Comparison of ENCODE assay signal across 12 cellular contexts in the genomic region with DNA sequence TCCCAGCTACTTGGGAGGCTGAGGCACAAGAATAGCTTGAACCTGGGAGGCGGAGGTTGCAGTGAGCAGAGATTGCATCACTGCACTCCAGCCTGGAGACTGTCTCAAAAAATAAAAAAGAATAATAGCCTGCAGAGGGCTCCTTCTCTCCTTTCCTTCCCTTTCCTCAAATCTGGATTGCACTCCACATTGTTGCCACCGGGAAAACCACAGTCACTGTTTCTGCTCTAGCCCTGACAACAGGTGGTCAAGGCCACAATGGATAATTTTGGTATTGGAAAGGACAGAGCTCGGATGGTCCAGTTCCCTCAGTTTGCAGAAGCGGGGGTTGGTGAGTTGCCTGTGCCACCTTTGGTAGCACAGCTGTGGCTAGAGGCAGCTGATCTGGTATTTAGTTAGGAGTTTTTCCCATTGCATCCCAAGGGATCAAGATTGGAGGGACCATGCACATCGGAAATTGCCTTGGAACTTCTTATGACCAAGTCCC. TPM values are rescaled to one million over a fixed set of nuclear protein-coding genes. Genes with fewer than 3 reads are reported as not detected.
DNase-seq lines count a peak whose midpoint lies in the region; ATAC-seq, FAIRE-seq and TF ChIP-seq lines count a peak whose summit lies in the region.
"Had no signal": no experiment of that assay in that cellular context is flagged by ENCODE, and none has a peak within 500 bp of the region (broad histone marks: within the 10 kb centered on the region; RNA-seq: fewer than 3 reads in every experiment).

No MANE protein-coding gene starts in this region.

- WGBS in HepG2 (ENCODE audit: low lambda C conversion rate): 26% methylated on average over 5 of the region's 5 CpGs

- H3K27ac ChIP-seq in HepG2 (ENCODE audit: extremely low read length, insufficient read depth, low read length): no peak overlapping the region

- no peak overlapping the region for H2AFZ ChIP-seq in HepG2 (ENCODE audit: low read length)

- H3K4me1 ChIP-seq in HepG2 (ENCODE audit: insufficient read depth, low read length): peaks cover 9% of the 10 kb centered on the region

- H3K27me3 ChIP-seq in HepG2 (ENCODE audit: control insufficient read depth in 1 of 2, insufficient read depth in 2 of 2, low read length in 2 of 2): no peaks in the 10 kb centered on the region

- H3K9ac ChIP-seq in HepG2 (ENCODE audit: insufficient read depth, low read depth, low read length): no peak overlapping the region

- in situ Hi-C loops in HepG2 (cut with HindIII; ENCODE audit: extremely low pct_ligation_motif_present, low pct_unique_long_range_greater_than_20kb): loop anchor here (5.0 to 10.0 kb wide), 3 partner anchors 148 to 415 kb away; no protein-coding TSS in a partner anchor

- no peak overlapping the region for H3K4me2 ChIP-seq in HepG2 (ENCODE audit: low read depth, low read length)

- no peak overlapping the region for H3K4me3 ChIP-seq in HepG2 (replicated peaks in 1 of 3; ENCODE audit: insufficient read depth in 1 of 3, low read depth in 2 of 3, low read length in 3 of 3)

- intact Hi-C loops in HepG2 (cut with micrococcal nuclease; ENCODE audit: unreplicated experiment): loop anchor here (5.0 kb wide), 1 partner anchor 298 kb away; no protein-coding TSS in a partner anchor

- no TSS peak for BruUV-seq in HepG2 (replicated peaks; lab: Mats Ljungman, UMichigan)

- TF ChIP-seq EP300 in Ishikawa (IDR thresholded peaks at IDR 0.05; ENCODE audit: borderline replicate concordance): no peak
- no peak for TF ChIP-seq EP300 in HepG2 (IDR thresholded peaks at IDR 0.05; ENCODE audit: low read depth in 2 of 2, low read length in 2 of 2)
- TF ChIP-seq EP300 in HepG2 (CRISPR knock-in tag; IDR thresholded peaks at IDR 0.05; ENCODE audit: borderline replicate concordance): no peak

- H3K79me2 ChIP-seq in HepG2 (ENCODE audit: insufficient read depth, low read length): no peaks in the 10 kb centered on the region

- no peak for TF ChIP-seq POLR2A in HepG2 (IDR thresholded peaks at IDR 0.05; ENCODE audit: insufficient read depth in 1 of 2, low read depth in 2 of 2, low read length in 2 of 2)

- POLR2A ChIA-PET in HepG2 (lab: Yijun Ruan, JAX): no interaction called here

- no peaks in the 10 kb centered on the region for H3K9me3 ChIP-seq in HepG2 (ENCODE audit: low read length)

- H4K20me1 ChIP-seq in HepG2 (ENCODE audit: insufficient read depth, low read length): no peaks in the 10 kb centered on the region

- CTCF ChIA-PET in HepG2 (lab: Yijun Ruan, JAX; ENCODE audit: low intra/inter-chr PET ratio, low total read pairs): interaction anchor here (2.4 kb wide), 1 partner anchor 148 kb away, joined by 10 read pairs; no protein-coding TSS in a partner anchor

- ATAC-seq in HepG2 (peak; percentile 71), HG03108 (IDR thresholded peaks at IDR 0.05; ENCODE audit: unreplicated experiment) (no peak)
- ATAC-seq: naive thymus-derived CD4-positive, alpha-beta T cell had no signal

- TF ChIP-seq CTCF in HepG2 (CRISPR knock-in tag; IDR thresholded peaks at IDR 0.05): 0 out of 2 replicates have a peak, but pooled peaks have one; percentile 17

- no peak for FAIRE-seq in HepG2 (lab: Jason Lieb, UNC)
- FAIRE-seq: endometrium had no signal

- DNase-seq in DMS 273 (lab: John Stamatoyannopoulos, UW; ENCODE audit: unreplicated experiment): peak; percentile 68
- DNase-seq in cerebellar cortex (ENCODE audit: low spot score): peak; percentile 73
- peak; percentile 41 for DNase-seq in HepG2 (ENCODE audit: low spot score)
- no peak for DNase-seq in NK-92 (lab: John Stamatoyannopoulos, UW; ENCODE audit: unreplicated experiment)
- DNase-seq in activated CD8-positive, alpha-beta memory T cell treated with anti-CD3 and anti-CD28 coated beads, Interleukin-2, amount 50 U/mL, for 48 hours: no peak
- no peak for DNase-seq in NCI-H1092 treated with DMSO at 0.1 percent for 48 hours (lab: John Stamatoyannopoulos, UW)
- DNase-seq: activated CD8-positive, alpha-beta memory T cell treated with anti-CD3 and anti-CD28 coated beads for 24 hours; naive thymus-derived CD4-positive, alpha-beta T cell; NK-92 treated with Interleukin-12 subunit alpha and Interleukin-12 subunit beta, amount 100 ng/mL, for 24 hours had no signal

- H3K36me3 ChIP-seq in HepG2 (replicated peaks in 1 of 2; ENCODE audit: control insufficient read depth in 1 of 2, insufficient read depth in 2 of 2, low read length in 2 of 2): no peaks in the 10 kb centered on the region

- TF ChIP-seq RAD21 in Ishikawa (IDR thresholded peaks at IDR 0.05; ENCODE audit: low read depth) (0 out of 2 replicates have a peak, but pooled peaks have one; percentile 3), HepG2 (CRISPR knock-in tag; IDR thresholded peaks at IDR 0.05) (no peak)

TF ChIP-seq in Ishikawa, 13 proteins besides CTCF, POLR2A, EP300 and RAD21 (continues in another document):
- TF ChIP-seq TEAD4 (IDR thresholded peaks at IDR 0.05) (0 out of 2 replicates have a peak, but pooled peaks have one; percentile 31), TAF1 (IDR thresholded peaks at IDR 0.05; ENCODE audit: low read depth) (no peak), CEBPB (IDR thresholded peaks at IDR 0.05) (peak; percentile 38; the same call in 1 of the 2 replicates), NFIC (IDR thresholded peaks at IDR 0.05) (no peak)
- TF ChIP-seq, protein P1, sequence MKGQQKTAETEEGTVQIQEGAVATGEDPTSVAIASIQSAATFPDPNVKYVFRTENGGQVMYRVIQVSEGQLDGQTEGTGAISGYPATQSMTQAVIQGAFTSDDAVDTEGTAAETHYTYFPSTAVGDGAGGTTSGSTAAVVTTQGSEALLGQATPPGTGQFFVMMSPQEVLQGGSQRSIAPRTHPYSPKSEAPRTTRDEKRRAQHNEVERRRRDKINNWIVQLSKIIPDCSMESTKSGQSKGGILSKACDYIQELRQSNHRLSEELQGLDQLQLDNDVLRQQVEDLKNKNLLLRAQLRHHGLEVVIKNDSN (IDR thresholded peaks at IDR 0.05): no peak

TF ChIP-seq in HepG2, 621 proteins besides CTCF, POLR2A, EP300 and RAD21 (continues in another document):
- TF ChIP-seq GTF3A (CRISPR knock-in tag; conservative IDR thresholded peaks at IDR 0.05): no peak
- TF ChIP-seq ATF3 (CRISPR knock-in tag; IDR thresholded peaks at IDR 0.05): 0 out of 2 replicates have a peak, but pooled peaks have one; percentile 23

RNA-seq across cellular contexts. Expression of gene PRSS54, which starts 44.7 kb away (rescaled TPM):
- total RNA-seq in HepG2 (2016; rRNA removed; fragmentation: Illumina TruSeq; extraction: Trizol): not detected in 2 replicates
- total RNA-seq in HepG2 (2016; cell fraction: cytosol; rRNA removed; fragmentation: Illumina TruSeq; extraction: Trizol; ENCODE audit: low read depth): not detected in 2 replicates
- not detected in 2 replicates for total RNA-seq in HepG2 (2016; cell fraction: insoluble cytoplasmic fraction; rRNA removed; fragmentation: Illumina TruSeq; extraction: Trizol)
- not detected in 2 replicates for total RNA-seq in HepG2 (2016; cell fraction: membrane; rRNA removed; fragmentation: Illumina TruSeq; extraction: Trizol)
- total RNA-seq in HepG2 (2016; cell fraction: nucleus; rRNA removed; fragmentation: Illumina TruSeq; extraction: Trizol): not detected in 2 replicates
- polyA plus RNA-seq in HepG2 (2011; rRNA removed): not detected in 2 replicates
- not detected in 2 replicates for polyA plus RNA-seq in HepG2 (2011; cell fraction: cytosol; rRNA removed)
- not detected in 2 replicates for polyA plus RNA-seq in HepG2 (2011; cell fraction: nucleus; rRNA removed)
- not detected in 2 replicates for polyA plus RNA-seq in HepG2 (2012)
- polyA plus RNA-seq in HepG2 (2016; cell fraction: cytosol; fragmentation: Illumina TruSeq; extraction: Trizol; ENCODE audit: low read depth): not detected in 2 replicates
- polyA plus RNA-seq in HepG2 (2016; cell fraction: insoluble cytoplasmic fraction; fragmentation: Illumina TruSeq; extraction: Trizol; ENCODE audit: low read depth): not detected in 2 replicates
- not detected in 2 replicates for polyA plus RNA-seq in HepG2 (2016; cell fraction: membrane; fragmentation: Illumina TruSeq; extraction: Trizol; ENCODE audit: low read depth)
- polyA plus RNA-seq in HepG2 (2016; cell fraction: nucleus; fragmentation: Illumina TruSeq; extraction: Trizol; ENCODE audit: insufficient read depth, low read depth): not detected in 2 replicates
- polyA minus RNA-seq in HepG2 (2011; rRNA and poly(A)+ RNA removed; ENCODE audit: low replicate concordance): not detected in 2 replicates
- polyA minus RNA-seq in HepG2 (2011; cell fraction: cytosol; rRNA and poly(A)+ RNA removed): not detected in 2 replicates
- polyA minus RNA-seq in HepG2 (2011; cell fraction: nucleus; rRNA and poly(A)+ RNA removed): not detected in 2 replicates
- total RNA-seq: naive thymus-derived CD4-positive, alpha-beta T cell had no signal
- polyA plus RNA-seq: naive thymus-derived CD4-positive, alpha-beta T cell had no signal

RNA-seq across cellular contexts. Expression of gene GINS3, which starts 52.8 kb away (rescaled TPM):
- 19.3 and 28.4 TPM in 2 replicates for total RNA-seq in HepG2 (2016; rRNA removed; fragmentation: Illumina TruSeq; extraction: Trizol)
- 4.4 and 4.7 TPM in 2 replicates for total RNA-seq in HepG2 (2016; cell fraction: cytosol; rRNA removed; fragmentation: Illumina TruSeq; extraction: Trizol; ENCODE audit: low read depth)
- total RNA-seq in HepG2 (2016; cell fraction: insoluble cytoplasmic fraction; rRNA removed; fragmentation: Illumina TruSeq; extraction: Trizol): 20.6 and 28.8 TPM in 2 replicates
- 12.4 TPM in 2 replicates for total RNA-seq in HepG2 (2016; cell fraction: membrane; rRNA removed; fragmentation: Illumina TruSeq; extraction: Trizol)
- 10.8 and 11.4 TPM in 2 replicates for total RNA-seq in HepG2 (2016; cell fraction: nucleus; rRNA removed; fragmentation: Illumina TruSeq; extraction: Trizol)
- 5.4 and 6.5 TPM in 2 replicates for polyA plus RNA-seq in HepG2 (2011; rRNA removed)
- 4.5 and 4.8 TPM in 2 replicates for polyA plus RNA-seq in HepG2 (2011; cell fraction: cytosol; rRNA removed)
- polyA plus RNA-seq in HepG2 (2011; cell fraction: nucleus; rRNA removed): 2.4 and 3.0 TPM in 2 replicates
- 2.6 and 4.9 TPM in 2 replicates for polyA plus RNA-seq in HepG2 (2012)
- polyA plus RNA-seq in HepG2 (2016; cell fraction: cytosol; fragmentation: Illumina TruSeq; extraction: Trizol; ENCODE audit: low read depth): 2.3 and 2.7 TPM in 2 replicates
- 32.3 and 33.0 TPM in 2 replicates for polyA plus RNA-seq in HepG2 (2016; cell fraction: insoluble cytoplasmic fraction; fragmentation: Illumina TruSeq; extraction: Trizol; ENCODE audit: low read depth)
- 5.0 and 6.1 TPM in 2 replicates for polyA plus RNA-seq in HepG2 (2016; cell fraction: membrane; fragmentation: Illumina TruSeq; extraction: Trizol; ENCODE audit: low read depth)
- 13.6 and 14.2 TPM in 2 replicates for polyA plus RNA-seq in HepG2 (2016; cell fraction: nucleus; fragmentation: Illumina TruSeq; extraction: Trizol; ENCODE audit: insufficient read depth, low read depth)
- 6.5 and 30.3 TPM in 2 replicates for polyA minus RNA-seq in HepG2 (2011; rRNA and poly(A)+ RNA removed; ENCODE audit: low replicate concordance)
- 2.4 and 3.4 TPM in 2 replicates for polyA minus RNA-seq in HepG2 (2011; cell fraction: cytosol; rRNA and poly(A)+ RNA removed)
- polyA minus RNA-seq in HepG2 (2011; cell fraction: nucleus; rRNA and poly(A)+ RNA removed): 3.1 and 3.5 TPM in 2 replicates

Comparison
In these comparisons a context has a peak if more than half of its experiments do, and no peak if none do; other contexts are left out.
1. DNase-seq: peak in DMS 273 (single experiment), cerebellar cortex (single experiment) and HepG2 (single experiment); none in NK-92 (single experiment), activated CD8-positive, alpha-beta memory T cell treated with anti-CD3 and anti-CD28 coated beads, Interleukin-2, amount 50 U/mL, for 48 hours (single experiment) and NCI-H1092 treated with DMSO at 0.1 percent for 48 hours (single experiment).